Comparison of ENCODE assay signal across 21 cellular contexts in the genomic region with DNA sequence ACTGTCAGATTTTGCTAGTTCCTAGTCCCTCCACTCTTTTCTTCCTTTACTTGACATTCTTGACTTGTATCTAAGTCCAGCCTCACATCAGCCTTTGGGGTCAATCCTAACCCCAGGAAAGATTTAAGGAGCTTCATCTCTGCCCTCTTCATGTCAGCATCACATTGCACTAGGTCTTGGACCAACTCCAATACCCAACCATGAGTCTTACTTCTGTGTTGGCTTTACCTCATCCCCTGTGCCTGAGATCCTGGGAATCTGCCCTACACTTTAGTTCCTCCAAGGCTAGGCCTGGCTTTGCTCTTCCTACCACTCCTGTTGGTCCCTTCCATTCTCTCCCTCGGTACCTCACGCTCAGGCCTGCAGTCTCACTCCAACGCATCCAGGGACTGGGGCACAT.
"Had no signal": no experiment of that assay in that cellular context is flagged by ENCODE, and none has a peak within 500 bp of the region (broad histone marks: within the 10 kb centered on the region; RNA-seq: fewer than 3 reads in every experiment).

No MANE protein-coding gene starts in this region.

- H3K27me3 Mint-ChIP-seq: activated CD8-positive, alpha-beta T cell treated with anti-CD3 and anti-CD28 coated beads for 36 hours; naive thymus-derived CD8-positive, alpha-beta T cell; stimulated activated memory B cell treated with anti-CD40 and anti-IgM and Interleukin-4, amounts not matched to agents 10 μg/mL and 1 μg/mL and 100 μg/mL, for 72 hours; T-cell; type B pancreatic cell had no signal

- H3K36me3 Mint-ChIP-seq: naive thymus-derived CD8-positive, alpha-beta T cell; stimulated activated memory B cell treated with anti-CD40 and anti-IgM and Interleukin-4, amounts not matched to agents 10 μg/mL and 1 μg/mL and 100 μg/mL, for 72 hours; T-cell; type B pancreatic cell had no signal

- H3K4me3 ChIP-seq: lung, mucosa of descending colon, right atrium auricular region, spleen had no signal

- H3K4me1 ChIP-seq: right atrium auricular region had no signal

- H3K9me3 Mint-ChIP-seq: activated CD8-positive, alpha-beta T cell treated with anti-CD3 and anti-CD28 coated beads for 36 hours; stimulated activated memory B cell treated with anti-CD40 and anti-IgM and Interleukin-4, amounts not matched to agents 10 μg/mL and 1 μg/mL and 100 μg/mL, for 72 hours; T-cell; type B pancreatic cell had no signal

- H3K27ac ChIP-seq: neutrophil had no signal

- H3K4me3 Mint-ChIP-seq: activated CD8-positive, alpha-beta T cell treated with anti-CD3 and anti-CD28 coated beads for 36 hours; activated naive CD8-positive, alpha-beta T cell treated with anti-CD3 and anti-CD28 coated beads, Interleukin-2, amount 10 ng/mL, durations not matched to agents 7 days and 5 days; activated T-cell treated with anti-CD3 and anti-CD28 coated beads, Interleukin-2, amount 50 U/mL, for 72 hours; naive thymus-derived CD8-positive, alpha-beta T cell; stimulated activated memory B cell treated with anti-CD40 and anti-IgM and Interleukin-4, amounts not matched to agents 10 μg/mL and 1 μg/mL and 100 μg/mL, for 72 hours; T-cell; type B pancreatic cell had no signal

- DNase-seq: activated CD4-positive, alpha-beta T cell treated with anti-CD3 and anti-CD28 coated beads for 4 hours; activated CD8-positive, alpha-beta memory T cell treated with anti-CD3 and anti-CD28 coated beads, Interleukin-2, amount 50 U/mL, for 4 hours; activated CD8-positive, alpha-beta T cell treated with anti-CD3 and anti-CD28 coated beads for 36 hours; activated gamma-delta T cell treated with Interleukin-2 at 50 U/mL for 16 hours; activated naive CD8-positive, alpha-beta T cell treated with anti-CD3 and anti-CD28 coated beads, Interleukin-2, amount 10 ng/mL, durations not matched to agents 7 days and 5 days; activated T-cell treated with anti-CD3 and anti-CD28 coated beads, Interleukin-2, amount 50 U/mL, for 72 hours; aorta; hypothalamus; mucosa of descending colon; naive thymus-derived CD8-positive, alpha-beta T cell; spleen; stimulated activated CD4-positive, alpha-beta T cell treated with anti-CD3 and anti-CD28 coated beads, Interleukin-1b, Interleukin-23, amount 100 ng/mL, for 48 hours; substantia nigra; T-cell had no signal

- H3K27ac Mint-ChIP-seq: activated CD8-positive, alpha-beta T cell treated with anti-CD3 and anti-CD28 coated beads for 36 hours; activated naive CD8-positive, alpha-beta T cell treated with anti-CD3 and anti-CD28 coated beads, Interleukin-2, amount 10 ng/mL, durations not matched to agents 7 days and 5 days; activated T-cell treated with anti-CD3 and anti-CD28 coated beads, Interleukin-2, amount 50 U/mL, for 72 hours; stimulated activated memory B cell treated with anti-CD40 and anti-IgM and Interleukin-4, amounts not matched to agents 10 μg/mL and 1 μg/mL and 100 μg/mL, for 72 hours; T-cell; type B pancreatic cell had no signal

- FAIRE-seq: colon, endothelial cell of umbilical vein had no signal

- H3K36me3 ChIP-seq: neutrophil, right atrium auricular region, spleen had no signal

- ATAC-seq: activated CD8-positive, alpha-beta T cell treated with anti-CD3 and anti-CD28 coated beads for 36 hours; activated T-cell treated with anti-CD3 and anti-CD28 coated beads, Interleukin-2, amount 50 U/mL, for 72 hours; mucosa of descending colon; naive thymus-derived CD8-positive, alpha-beta T cell; stimulated activated memory B cell treated with anti-CD40 and anti-IgM and Interleukin-4, amounts not matched to agents 10 μg/mL and 1 μg/mL and 100 μg/mL, for 72 hours; T-cell had no signal

- H3K27me3 ChIP-seq: neutrophil, right atrium auricular region, spleen had no signal

- H3K9me3 ChIP-seq: mucosa of descending colon, neutrophil, right atrium auricular region, spleen had no signal
